8 cellular contexts compared by ENCODE assay signal in the genomic region with DNA sequence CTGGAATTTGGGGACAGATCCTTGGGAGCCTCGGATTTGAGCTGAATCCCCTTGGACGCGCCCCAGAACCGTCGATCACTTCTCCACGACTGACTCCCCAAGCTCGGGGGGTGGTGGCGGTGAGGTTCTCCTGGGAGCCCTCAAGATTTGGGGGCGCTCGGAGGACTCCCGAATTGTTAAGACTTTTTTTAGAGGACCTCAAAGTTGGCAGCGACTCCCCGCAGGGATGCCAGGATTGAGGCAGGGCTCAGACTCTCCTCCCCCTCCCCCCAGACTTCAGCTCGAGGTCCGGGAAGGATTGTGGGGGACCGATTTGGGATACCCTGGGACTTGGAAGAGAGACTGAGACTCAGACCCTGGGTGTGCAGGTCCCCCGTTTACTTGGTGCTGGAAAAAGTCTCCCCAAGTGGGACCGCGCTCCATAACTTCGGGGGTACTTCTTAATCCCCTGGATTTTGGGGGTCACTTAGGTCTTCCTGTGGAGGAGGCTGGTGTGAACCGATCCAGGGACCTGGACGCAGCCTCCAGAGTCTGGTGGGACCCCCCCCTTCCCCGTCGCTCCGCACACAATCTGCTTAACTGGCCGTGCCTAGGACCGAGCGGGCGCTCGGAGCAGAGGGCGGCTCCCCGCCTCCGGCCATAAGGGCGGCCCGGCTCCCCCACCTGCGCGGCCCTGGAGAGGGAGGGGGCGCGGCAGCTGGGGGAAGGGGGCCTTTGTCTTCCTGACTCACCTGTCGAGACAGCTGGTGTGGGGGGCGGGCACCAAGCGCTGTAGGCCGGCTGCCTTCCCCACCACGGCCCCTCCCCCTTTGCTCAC. TPM values are rescaled to one million over a fixed set of nuclear protein-coding genes. Genes with fewer than 3 reads are reported as not detected.
DNase-seq lines count a peak whose midpoint lies in the region; ATAC-seq, FAIRE-seq and TF ChIP-seq lines count a peak whose summit lies in the region.

No MANE protein-coding gene starts in this region.

- no peak for TF ChIP-seq POLR2A in H54 (IDR thresholded peaks at IDR 0.05; ENCODE audit: low read depth, low read length)

- WGBS in psoas muscle, 3 donors = 1 to 2% (median 2%) methylated on average over 31 to 44 of the region's 44 CpGs

- H3K4me1 Mint-ChIP-seq in activated naive CD4-positive, alpha-beta T cell treated with anti-CD3 and anti-CD28 coated beads for 36 hours (ENCODE audit: low read depth) = peaks cover 49% of the 10 kb centered on the region

- H3K36me3 ChIP-seq in psoas muscle (ENCODE audit: insufficient read depth in 1 of 2, low read depth in 1 of 2) = no peaks in the 10 kb centered on the region

- no peaks in the 10 kb centered on the region for H3K27me3 Mint-ChIP-seq in activated naive CD4-positive, alpha-beta T cell treated with anti-CD3 and anti-CD28 coated beads for 36 hours (ENCODE audit: low read depth)

- peaks cover 3% of the 10 kb centered on the region for H3K36me3 Mint-ChIP-seq in activated naive CD4-positive, alpha-beta T cell treated with anti-CD3 and anti-CD28 coated beads for 36 hours (ENCODE audit: low read depth)

- no peak for TF ChIP-seq CTCF in psoas muscle (IDR thresholded peaks at IDR 0.05)

- no peak for FAIRE-seq in H54 (lab: Jason Lieb, UNC)

- ATAC-seq in psoas muscle (peak in 2 of 4 donors; percentile 7 to 14), GM18868 (IDR thresholded peaks at IDR 0.05; ENCODE audit: unreplicated experiment) (no peak), HG03095 (IDR thresholded peaks at IDR 0.05; ENCODE audit: unreplicated experiment) (no peak)

- no peaks in the 10 kb centered on the region for H3K9me3 Mint-ChIP-seq in activated naive CD4-positive, alpha-beta T cell treated with anti-CD3 and anti-CD28 coated beads for 36 hours

- peak overlapping the region; percentile 86 for H3K4me3 Mint-ChIP-seq in activated naive CD4-positive, alpha-beta T cell treated with anti-CD3 and anti-CD28 coated beads for 36 hours

- peak overlapping the region; percentile 93 for H3K27ac ChIP-seq in psoas muscle

- H3K9me3 ChIP-seq in psoas muscle = no peaks in the 10 kb centered on the region

- H3K27ac Mint-ChIP-seq in activated naive CD4-positive, alpha-beta T cell treated with anti-CD3 and anti-CD28 coated beads for 36 hours = peak overlapping the region; percentile 87

- intact Hi-C loops in activated naive CD4-positive, alpha-beta T cell treated with anti-CD3 and anti-CD28 coated beads for 36 hours (cut with micrococcal nuclease) = loop anchor here (1.0 to 10.0 kb wide), 10 partner anchors 7 to 287 kb away; partner anchors contain the start of genes DMWD, ERCC2, POLR1G and QPCTL
- intact Hi-C loops in cardiac septum (cut with DNase I) = no loop called here
- intact Hi-C loops in psoas muscle (cut with DNase I) = no loop called here

- peak overlapping the region; percentile 100 for H3K4me3 ChIP-seq in psoas muscle

- CTCF ChIA-PET in activated naive CD4-positive, alpha-beta T cell treated with anti-CD3 and anti-CD28 coated beads for 36 hours (lab: Charles Lee) = interaction anchor here (1.6 kb wide), 1 partner anchor 23 kb away, joined by 7 read pairs; no protein-coding TSS in a partner anchor

- H3K4me1 ChIP-seq in psoas muscle = peaks cover 8% of the 10 kb centered on the region

- peak; percentile 70 for DNase-seq in GM03348 (ENCODE audit: low spot score)
- DNase-seq in NCI-H510A (lab: John Stamatoyannopoulos, UW) = peak; percentile 73
- peak; percentile 66 for DNase-seq in activated naive CD4-positive, alpha-beta T cell treated with anti-CD3 and anti-CD28 coated beads for 36 hours
- DNase-seq in cardiac septum (ENCODE audit: low spot score) = peak; percentile 81
- peak; percentile 50 to 66 for DNase-seq in psoas muscle
- DNase-seq in H54 (ENCODE audit: insufficient read length, low spot score) = no peak

- H3K27me3 ChIP-seq in psoas muscle (ENCODE audit: insufficient read depth in 3 of 3, low read length in 2 of 3) = no peaks in the 10 kb centered on the region

RNA-seq across cellular contexts. Expression of gene VASP, which starts 0.8 kb away (rescaled TPM):
- 10 to 100 TPM; 94.5 to 99.6 TPM for total RNA-seq in activated naive CD4-positive, alpha-beta T cell treated with anti-CD3 and anti-CD28 coated beads for 36 hours
- 60.4 TPM for total RNA-seq in cardiac septum
- total RNA-seq in psoas muscle = 10 to 100 TPM; 14.2 to 32.8 (median 23.2) TPM
- 10 to 100 TPM; 13.5 to 76.3 (median 14.6) TPM for polyA plus RNA-seq in psoas muscle

RNA-seq across cellular contexts. Expression of gene PPM1N, which starts 9.8 kb away (rescaled TPM):
- 1 to 10 TPM; 2.3 to 2.5 TPM for total RNA-seq in activated naive CD4-positive, alpha-beta T cell treated with anti-CD3 and anti-CD28 coated beads for 36 hours
- total RNA-seq in cardiac septum = 0.59 TPM
- total RNA-seq in psoas muscle = under 1 TPM in 1 of 4 donors, not detected in 3; 0.60 TPM
- polyA plus RNA-seq in psoas muscle = under 1 TPM; 0.29 to 0.90 (median 0.31) TPM

RNA-seq across cellular contexts. Expression of gene RTN2, which starts 11.2 kb away (rescaled TPM):
- total RNA-seq in activated naive CD4-positive, alpha-beta T cell treated with anti-CD3 and anti-CD28 coated beads for 36 hours = under 1 TPM; 0.69 to 0.84 TPM
- total RNA-seq in cardiac septum = 15.1 TPM
- 100 to 1,000 TPM; 214 to 272 (median 242) TPM for total RNA-seq in psoas muscle
- polyA plus RNA-seq in psoas muscle = 100 to 1,000 TPM in 1 of 3 donors, 10 to 100 TPM in 2; 46.6 to 199 (median 85.8) TPM

RNA-seq across cellular contexts. Expression of gene FOSB, which starts 40.3 kb away (rescaled TPM):
- 1 to 10 TPM; 8.0 to 8.7 TPM for total RNA-seq in activated naive CD4-positive, alpha-beta T cell treated with anti-CD3 and anti-CD28 coated beads for 36 hours
- total RNA-seq in cardiac septum (0.94 TPM), psoas muscle (1 to 10 TPM in 3 of 4 donors, under 1 TPM in 1; 0.32 to 9.4 (median 1.7) TPM)
- 1 to 10 TPM in 1 of 3 donors, under 1 TPM in 2; 0.41 to 5.4 (median 0.65) TPM for polyA plus RNA-seq in psoas muscle

Comparison
In these comparisons a context has a peak if more than half of its experiments do, and no peak if none do; other contexts are left out.
1. RNA of gene RTN2, which starts 11.2 kb away (total RNA-seq): 214 to 272 TPM in psoas muscle; 15.1 TPM in cardiac septum (single experiment) and 0.69 to 0.84 TPM in activated naive CD4-positive, alpha-beta T cell treated with anti-CD3 and anti-CD28 coated beads for 36 hours; every median in the first group is over 10 times any median in the second.